Comparison of ENCODE assay signal across 1 cellular context in genomic region chr19:35066691-35067563, GRCh38.
TF ChIP-seq lines count a peak whose summit lies in the region.

No MANE protein-coding gene starts in this region.

TF ChIP-seq in HEK293, 187 proteins besides CTCF, POLR2A, EP300 and RAD21 (continued from another document and continues in another):
- TF ChIP-seq PRDM2 (tag by site-specific recombination; IDR thresholded peaks at IDR 0.05; ENCODE audit: borderline replicate concordance) (no peak), ZNF449 (tag by site-specific recombination; IDR thresholded peaks at IDR 0.05) (no peak), ZNF324 (tag by site-specific recombination; IDR thresholded peaks at IDR 0.05) (peak; percentile 38; the same call in 1 of the 2 replicates), BCL6B (tag by site-specific recombination; IDR thresholded peaks at IDR 0.05) (no peak), ZNF19 (tag by site-specific recombination; IDR thresholded peaks at IDR 0.05; ENCODE audit: low read depth) (no peak), ZSCAN18 (tag by site-specific recombination; IDR thresholded peaks at IDR 0.05) (no peak), ZNF76 (tag by site-specific recombination; IDR thresholded peaks at IDR 0.05; ENCODE audit: borderline replicate concordance, low read depth) (no peak), BCL11A (tag by site-specific recombination; IDR thresholded peaks at IDR 0.05; ENCODE audit: low read depth) (no peak), SETDB1 (IDR thresholded peaks at IDR 0.05; ENCODE audit: insufficient read length, low read length) (no peak), ZNF362 (tag by site-specific recombination; IDR thresholded peaks at IDR 0.05) (peak; percentile 87), ZNF26 (tag by site-specific recombination; IDR thresholded peaks at IDR 0.05) (no peak), TSHZ1 (tag by site-specific recombination; IDR thresholded peaks at IDR 0.05; ENCODE audit: borderline replicate concordance) (no peak), ATF2 (tag by site-specific recombination; IDR thresholded peaks at IDR 0.05; ENCODE audit: low read depth) (no peak), ZNF223 (tag by site-specific recombination; IDR thresholded peaks at IDR 0.05) (no peak), ZFHX2 (tag by site-specific recombination; conservative IDR thresholded peaks at IDR 0.05) (peak; percentile 35), HIC1 (tag by site-specific recombination; IDR thresholded peaks at IDR 0.05) (no peak), IKZF3 (tag by site-specific recombination; IDR thresholded peaks at IDR 0.05) (peak; percentile 34; the same call in 1 of the 2 replicates), ZNF670 (tag by site-specific recombination; IDR thresholded peaks at IDR 0.05; ENCODE audit: low read depth) (no peak), KLF7 (tag by site-specific recombination; IDR thresholded peaks at IDR 0.05; ENCODE audit: borderline replicate concordance) (no peak), ZNF623 (tag by site-specific recombination; IDR thresholded peaks at IDR 0.05) (no peak), WT1 (tag by site-specific recombination; IDR thresholded peaks at IDR 0.05) (0 out of 2 replicates have a peak, but pooled peaks have one; percentile 18), ZNF114 (tag by site-specific recombination; IDR thresholded peaks at IDR 0.05) (no peak), ZNF501 (tag by site-specific recombination; IDR thresholded peaks at IDR 0.05) (no peak; the same call in 1 of the 2 replicates), PBX3 (CRISPR knock-in tag; IDR thresholded peaks at IDR 0.05) (no peak), ZNF292 (tag by site-specific recombination; IDR thresholded peaks at IDR 0.05; ENCODE audit: borderline replicate concordance, low read depth) (no peak), MYNN (tag by site-specific recombination; IDR thresholded peaks at IDR 0.05; ENCODE audit: borderline replicate concordance) (no peak), ZNF473 (tag by site-specific recombination; IDR thresholded peaks at IDR 0.05) (no peak), ZNF639 (tag by site-specific recombination; IDR thresholded peaks at IDR 0.05) (no peak), ZNF701 (tag by site-specific recombination; IDR thresholded peaks at IDR 0.05) (no peak), TRIM28 (IDR thresholded peaks at IDR 0.05; ENCODE audit: borderline replicate concordance, low read length) (no peak), HOXC10 (CRISPR knock-in tag; IDR thresholded peaks at IDR 0.05) (no peak), GFI1B (tag by site-specific recombination; IDR thresholded peaks at IDR 0.05) (no peak)
